1 cellular context compared by ENCODE assay signal in genomic region chr7:138460176-138460648, GRCh38.
TF ChIP-seq lines count a peak whose summit lies in the region.

Gene TRIM24 (plus strand): TSS chr7:138460259. CDS start chr7:138460549, 290 bp downstream.

TF ChIP-seq in HepG2, 621 proteins besides CTCF, POLR2A, EP300 and RAD21 (continued from another document and continues in another):
- TF ChIP-seq CSRNP1 (CRISPR knock-in tag; IDR thresholded peaks at IDR 0.05) (no peak), ZBED4 (CRISPR knock-in tag; IDR thresholded peaks at IDR 0.05; ENCODE audit: borderline replicate concordance) (0 out of 2 replicates have a peak, but pooled peaks have one; percentile 35), PAX8 (CRISPR knock-in tag; IDR thresholded peaks at IDR 0.05; ENCODE audit: borderline replicate concordance) (0 out of 2 replicates have a peak, but pooled peaks have one; percentile 45), JUND (CRISPR knock-in tag; IDR thresholded peaks at IDR 0.05) (no peak), NFRKB (IDR thresholded peaks at IDR 0.05) (no peak), PTBP1 (IDR thresholded peaks at IDR 0.05; ENCODE audit: low read depth, low read length, poor library complexity, severe bottlenecking) (no peak), ELF4 (CRISPR knock-in tag; IDR thresholded peaks at IDR 0.05; ENCODE audit: borderline replicate concordance) (no peak), GLI4 (CRISPR knock-in tag; IDR thresholded peaks at IDR 0.05; ENCODE audit: borderline replicate concordance) (no peak; the same call in 1 of the 2 replicates), NPAS2 (CRISPR knock-in tag; IDR thresholded peaks at IDR 0.05; ENCODE audit: borderline replicate concordance) (no peak), GABPA (IDR thresholded peaks at IDR 0.05; ENCODE audit: low read depth, low read length) (peak; percentile 41), GABPA (CRISPR knock-in tag; IDR thresholded peaks at IDR 0.05; ENCODE audit: low read depth) (peak; percentile 57), PBX2 (CRISPR knock-in tag; IDR thresholded peaks at IDR 0.05) (no peak), TBL1XR1 (IDR thresholded peaks at IDR 0.05; ENCODE audit: borderline replicate concordance, low read length, partially characterized antibody) (no peak), SKIL (CRISPR knock-in tag; IDR thresholded peaks at IDR 0.05; ENCODE audit: borderline replicate concordance) (no peak), TAF15 (IDR thresholded peaks at IDR 0.05; ENCODE audit: low read depth, low read length, poor library complexity, severe bottlenecking) (peak; percentile 8), ZNF451 (CRISPR knock-in tag; IDR thresholded peaks at IDR 0.05) (peak; percentile 76; the same call in 1 of the 2 replicates), KLF12 (CRISPR knock-in tag; IDR thresholded peaks at IDR 0.05; ENCODE audit: borderline replicate concordance) (peak; percentile 73; the same call in 1 of the 2 replicates), CC2D1A (CRISPR knock-in tag; IDR thresholded peaks at IDR 0.05) (no peak), ZNF619 (CRISPR knock-in tag; IDR thresholded peaks at IDR 0.05) (no peak), KAT2B (IDR thresholded peaks at IDR 0.05; ENCODE audit: borderline replicate concordance, low read depth, low read length) (no peak), SIX1 (CRISPR knock-in tag; IDR thresholded peaks at IDR 0.05; ENCODE audit: borderline replicate concordance) (no peak), HDAC1 (CRISPR knock-in tag; IDR thresholded peaks at IDR 0.05) (peak; percentile 73), NFE2L2 (IDR thresholded peaks at IDR 0.05; ENCODE audit: low read length) (no peak), THAP11 (CRISPR knock-in tag; IDR thresholded peaks at IDR 0.05) (no peak), MLX (CRISPR knock-in tag; IDR thresholded peaks at IDR 0.05) (peak; percentile 29; the same call in 1 of the 2 replicates), ZNF740 (CRISPR knock-in tag; IDR thresholded peaks at IDR 0.05) (no peak), ZNF256 (CRISPR knock-in tag; conservative IDR thresholded peaks at IDR 0.05) (no peak), ZSCAN30 (CRISPR knock-in tag; IDR thresholded peaks at IDR 0.05) (no peak), SNAPC4 (CRISPR knock-in tag; IDR thresholded peaks at IDR 0.05) (no peak), USF2 (IDR thresholded peaks at IDR 0.05; ENCODE audit: low read depth, low read length) (no peak), USF2 (CRISPR knock-in tag; IDR thresholded peaks at IDR 0.05; ENCODE audit: borderline replicate concordance) (no peak), ZNF737 (CRISPR knock-in tag; IDR thresholded peaks at IDR 0.05; ENCODE audit: borderline replicate concordance) (no peak), HES4 (CRISPR knock-in tag; IDR thresholded peaks at IDR 0.05; ENCODE audit: borderline replicate concordance) (peak; percentile 88), DZIP1 (CRISPR knock-in tag; IDR thresholded peaks at IDR 0.05) (no peak), HMGXB4 (CRISPR knock-in tag; IDR thresholded peaks at IDR 0.05; ENCODE audit: borderline replicate concordance in 1 of 2, low read depth in 1 of 2) (peak; percentile 59 to 71; a peak in 3 of 4 replicates), IRF2 (CRISPR knock-in tag; IDR thresholded peaks at IDR 0.05) (no peak), KDM4B (CRISPR knock-in tag; IDR thresholded peaks at IDR 0.05) (peak; percentile 91)
